1 cellular context compared by ENCODE assay signal in genomic region chr20:49794336-49795124, GRCh38.
TF ChIP-seq lines count a peak whose summit lies in the region.

No MANE protein-coding gene starts in this region.

TF ChIP-seq in GM12878, 131 proteins besides CTCF, POLR2A, EP300 and RAD21 (continued from another document):
- TF ChIP-seq SKIL (IDR thresholded peaks at IDR 0.05; ENCODE audit: low read depth, poor library complexity, severe bottlenecking) = peak; percentile 35
- no peak for TF ChIP-seq NR2C1 (IDR thresholded peaks at IDR 0.05)
- no peak for TF ChIP-seq STAT1 (conservative IDR thresholded peaks at IDR 0.05)
- no peak for TF ChIP-seq RUNX3 (IDR thresholded peaks at IDR 0.05; ENCODE audit: low read length)
- TF ChIP-seq PKNOX1 (IDR thresholded peaks at IDR 0.05) = peak; percentile 51; the same call in 1 of the 2 replicates
